27 cellular contexts compared by ENCODE assay signal in genomic region chr6:123508290-123508689, GRCh38.
"Had no signal": no experiment of that assay in that cellular context is flagged by ENCODE, and none has a peak within 500 bp of the region (broad histone marks: within the 10 kb centered on the region; RNA-seq: fewer than 3 reads in every experiment).

No MANE protein-coding gene starts in this region.

- H3K4me1 ChIP-seq: stomach, suprapubic skin, testis, thyroid gland, tibial artery, tibial nerve, transverse colon, upper lobe of left lung, upper lobe of right lung, uterus, vagina had no signal

- H3K27me3 Mint-ChIP-seq: stimulated activated memory B cell treated with anti-CD40 and anti-IgM and Interleukin-4, amounts not matched to agents 10 μg/mL and 1 μg/mL and 100 μg/mL, for 72 hours; stimulated activated naive B cell treated with anti-CD40 and anti-IgM and Interleukin-4, amounts not matched to agents 10 μg/mL and 1 μg/mL and 100 μg/mL, for 72 hours; stimulated activated naive CD8-positive, alpha-beta T cell treated with anti-CD3 and anti-CD28 coated beads, Interleukin-15, amount 100 ng/mL, for 72 hours; stimulated activated naive CD8-positive, alpha-beta T cell treated with anti-CD3 and anti-CD28 coated beads, Interleukin-15, Interleukin-2, amounts not matched to agents 100 ng/mL and 50 ng/mL, for 24 hours; type B pancreatic cell had no signal

- H3K36me3 ChIP-seq: stomach, suprapubic skin, thoracic aorta, thyroid gland, tibial artery, tibial nerve, transverse colon, upper lobe of left lung, upper lobe of right lung, uterus, vagina had no signal

- H3K4me1 Mint-ChIP-seq: stimulated activated effector memory CD8-positive, alpha-beta T cell treated with anti-CD3 and anti-CD28 coated beads, Interleukin-12 subunit alpha, Interleukin-12 subunit beta, amount 100 ng/mL, for 72 hours; stimulated activated memory B cell treated with anti-CD40 and anti-IgM and Interleukin-4, amounts not matched to agents 10 μg/mL and 1 μg/mL and 100 μg/mL, for 72 hours; stimulated activated naive B cell treated with anti-CD40 and anti-IgM and Interleukin-4, amounts not matched to agents 10 μg/mL and 1 μg/mL and 100 μg/mL, for 72 hours; stimulated activated naive CD8-positive, alpha-beta T cell treated with anti-CD3 and anti-CD28 coated beads, Interleukin-15, amount 100 ng/mL, for 72 hours had no signal

- H3K36me3 Mint-ChIP-seq: stimulated activated effector memory CD8-positive, alpha-beta T cell treated with anti-CD3 and anti-CD28 coated beads, Interleukin-12 subunit alpha, Interleukin-12 subunit beta, amount 100 ng/mL, for 72 hours; stimulated activated memory B cell treated with anti-CD40 and anti-IgM and Interleukin-4, amounts not matched to agents 10 μg/mL and 1 μg/mL and 100 μg/mL, for 72 hours; stimulated activated naive B cell treated with anti-CD40 and anti-IgM and Interleukin-4, amounts not matched to agents 10 μg/mL and 1 μg/mL and 100 μg/mL, for 72 hours; type B pancreatic cell had no signal

- H3K4me3 ChIP-seq: stomach, suprapubic skin, testis, thoracic aorta, thyroid gland, tibial artery, tibial nerve, transverse colon, upper lobe of left lung, upper lobe of right lung, uterus, vagina had no signal

- H3K27me3 ChIP-seq: stomach, suprapubic skin, testis, thyroid gland, tibial artery, tibial nerve, transverse colon, upper lobe of left lung, upper lobe of right lung, uterus, vagina had no signal

- H3K9me3 Mint-ChIP-seq: stimulated activated memory B cell treated with anti-CD40 and anti-IgM and Interleukin-4, amounts not matched to agents 10 μg/mL and 1 μg/mL and 100 μg/mL, for 72 hours; stimulated activated naive B cell treated with anti-CD40 and anti-IgM and Interleukin-4, amounts not matched to agents 10 μg/mL and 1 μg/mL and 100 μg/mL, for 72 hours; type B pancreatic cell had no signal

- H3K4me3 Mint-ChIP-seq: stimulated activated effector memory CD8-positive, alpha-beta T cell treated with anti-CD3 and anti-CD28 coated beads, Interleukin-12 subunit alpha, Interleukin-12 subunit beta, amount 100 ng/mL, for 72 hours; stimulated activated memory B cell treated with anti-CD40 and anti-IgM and Interleukin-4, amounts not matched to agents 10 μg/mL and 1 μg/mL and 100 μg/mL, for 72 hours; stimulated activated naive B cell treated with anti-CD40 and anti-IgM and Interleukin-4, amounts not matched to agents 10 μg/mL and 1 μg/mL and 100 μg/mL, for 72 hours; stimulated activated naive CD8-positive, alpha-beta T cell treated with anti-CD3 and anti-CD28 coated beads, Interleukin-15, amount 100 ng/mL, for 72 hours; stimulated activated naive CD8-positive, alpha-beta T cell treated with anti-CD3 and anti-CD28 coated beads, Interleukin-15, Interleukin-2, amounts not matched to agents 100 ng/mL and 50 ng/mL, for 24 hours; type B pancreatic cell had no signal

- DNase-seq: stimulated activated CD4-positive, alpha-beta T cell treated with anti-CD3 and anti-CD28 coated beads, Interleukin-2, amount 100 ng/mL, for 48 hours; stimulated activated CD4-positive, alpha-beta T cell treated with anti-CD3 and anti-CD28 coated beads, Interleukin-4, amount 100 ng/mL, for 1 hour; stimulated activated CD4-positive, alpha-beta T cell treated with anti-CD3 and anti-CD28 coated beads, Interleukin-4, amount 100 ng/mL, for 24 hours; stimulated activated CD4-positive, alpha-beta T cell treated with anti-CD3 and anti-CD28 coated beads, Interleukin-4, amount 100 ng/mL, for 4 hours; stimulated activated CD8-positive, alpha-beta memory T cell treated with anti-CD3 and anti-CD28 coated beads, Interleukin-4, amount 100 ng/mL, for 48 hours; stimulated activated naive B cell treated with anti-CD40 and anti-IgM and Interleukin-4, amounts not matched to agents 10 μg/mL and 1 μg/mL and 100 μg/mL, for 72 hours; stimulated activated naive CD4-positive, alpha-beta T cell; stimulated activated naive CD4-positive, alpha-beta T cell treated with Interleukin-2 at 50 U/mL for 16 hours; stimulated activated naive CD8-positive, alpha-beta T cell treated with anti-CD3 and anti-CD28 coated beads, Interleukin-15, amount 100 ng/mL, for 72 hours; stimulated activated naive CD8-positive, alpha-beta T cell treated with anti-CD3 and anti-CD28 coated beads, Interleukin-15, Interleukin-2, amounts not matched to agents 100 U/mL and 50 U/mL, for 24 hours; stomach; substantia nigra; testis; thyroid gland; tibial artery; transverse colon; upper lobe of left lung; upper lobe of right lung; uterus had no signal

- ATAC-seq: stimulated activated effector memory CD8-positive, alpha-beta T cell treated with anti-CD3 and anti-CD28 coated beads, Interleukin-12 subunit alpha, Interleukin-12 subunit beta, amount 100 ng/mL, for 72 hours; stimulated activated memory B cell treated with anti-CD40 and anti-IgM and Interleukin-4, amounts not matched to agents 10 μg/mL and 1 μg/mL and 100 μg/mL, for 72 hours; stimulated activated naive B cell treated with anti-CD40 and anti-IgM and Interleukin-4, amounts not matched to agents 10 μg/mL and 1 μg/mL and 100 μg/mL, for 72 hours; stimulated activated naive CD8-positive, alpha-beta T cell treated with anti-CD3 and anti-CD28 coated beads, Interleukin-15, amount 100 ng/mL, for 72 hours; stimulated activated naive CD8-positive, alpha-beta T cell treated with anti-CD3 and anti-CD28 coated beads, Interleukin-15, Interleukin-2, amounts not matched to agents 100 U/mL and 50 U/mL, for 24 hours; upper lobe of right lung had no signal

- H3K27ac ChIP-seq: stomach, suprapubic skin, testis, thoracic aorta, thyroid gland, tibial artery, tibial nerve, transverse colon, upper lobe of left lung, upper lobe of right lung, uterus, vagina had no signal

- H3K9me3 ChIP-seq: stomach, suprapubic skin, testis, thoracic aorta, thyroid gland, tibial artery, tibial nerve, transverse colon, upper lobe of left lung, upper lobe of right lung, uterus, vagina had no signal

- H3K27ac Mint-ChIP-seq: stimulated activated effector memory CD8-positive, alpha-beta T cell treated with anti-CD3 and anti-CD28 coated beads, Interleukin-12 subunit alpha, Interleukin-12 subunit beta, amount 100 ng/mL, for 72 hours; stimulated activated memory B cell treated with anti-CD40 and anti-IgM and Interleukin-4, amounts not matched to agents 10 μg/mL and 1 μg/mL and 100 μg/mL, for 72 hours; stimulated activated naive B cell treated with anti-CD40 and anti-IgM and Interleukin-4, amounts not matched to agents 10 μg/mL and 1 μg/mL and 100 μg/mL, for 72 hours; stimulated activated naive CD8-positive, alpha-beta T cell treated with anti-CD3 and anti-CD28 coated beads, Interleukin-15, amount 100 ng/mL, for 72 hours; stimulated activated naive CD8-positive, alpha-beta T cell treated with anti-CD3 and anti-CD28 coated beads, Interleukin-15, Interleukin-2, amounts not matched to agents 100 ng/mL and 50 ng/mL, for 24 hours; type B pancreatic cell had no signal
